ENCODE assay signal across 28 cellular contexts in the genomic region with DNA sequence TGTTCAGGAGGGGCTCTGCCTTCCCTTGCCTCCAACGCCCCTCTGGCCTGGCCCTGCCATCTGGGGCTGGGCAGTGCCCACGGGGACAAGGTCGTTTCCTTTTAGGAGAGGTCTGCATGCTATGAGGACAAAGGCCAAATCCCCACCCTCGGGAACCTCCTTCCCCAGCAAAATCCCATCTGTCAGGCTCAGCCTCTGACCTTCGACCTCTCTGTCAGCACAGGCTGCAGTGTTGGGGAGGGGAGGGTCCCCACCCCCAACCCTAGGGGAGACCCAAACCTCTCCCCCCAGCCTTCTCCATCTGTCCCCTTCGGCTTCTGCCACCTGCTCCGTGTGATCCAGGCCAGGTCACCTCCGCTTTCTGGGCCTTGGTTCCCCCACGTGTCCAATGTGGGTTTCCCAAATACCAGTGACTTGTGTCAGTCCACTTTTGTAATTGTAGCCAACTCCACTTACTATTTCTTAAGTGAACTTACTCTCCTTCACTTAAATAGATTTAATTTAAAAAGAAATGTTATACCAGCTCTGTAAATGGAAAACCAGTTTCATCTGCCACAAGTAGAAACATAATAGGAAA. TPM values are rescaled to one million over a fixed set of nuclear protein-coding genes. Genes with fewer than 3 reads are reported as not detected.
DNase-seq lines count a peak whose midpoint lies in the region; ATAC-seq and TF ChIP-seq lines count a peak whose summit lies in the region.
"Had no signal": no experiment of that assay in that cellular context is flagged by ENCODE, and none has a peak within 500 bp of the region (broad histone marks: within the 10 kb centered on the region; RNA-seq: fewer than 3 reads in every experiment).

No MANE protein-coding gene starts in this region.

- no peak overlapping the region for H4K91ac ChIP-seq in IMR-90 (ENCODE audit: insufficient read depth, low read depth, low read length)

- peaks cover 15% of the 10 kb centered on the region for H3K4me1 Mint-ChIP-seq in neural crest cell

- no peaks in the 10 kb centered on the region for H3K79me1 ChIP-seq in IMR-90 (ENCODE audit: low read depth in 1 of 2, low read length in 2 of 2)

- no peaks in the 10 kb centered on the region for H3K36me3 Mint-ChIP-seq in neural crest cell (ENCODE audit: low read depth)
- H3K36me3 Mint-ChIP-seq: brain had no signal

- H2AFZ ChIP-seq in IMR-90 (replicated peaks; ENCODE audit: low read length, poor library complexity), result peak overlapping the region; percentile 51

- DNase-seq in IMR-90 (no peak), colonic mucosa (peak; percentile 44), neural crest cell (ENCODE audit: low read depth, low spot score) (no peak), testis (no peak), iPS-NIHi11 (ENCODE audit: low spot score) (no peak), Right ventricle myocardium inferior (ENCODE audit: missing footprints) (no peak), cortex of kidney (lab: John Stamatoyannopoulos, UW) (no peak)
- DNase-seq: activated naive CD4-positive, alpha-beta T cell treated with Interleukin-2 at 50 U/mL for 16 hours; activated T-cell treated with anti-CD3 and anti-CD28 coated beads, Interleukin-2, amount 50 U/mL, for 4 hours; cerebellar nuclear complex; effector CD4-positive, alpha-beta T cell; EL; heart left ventricle; MV-4-11; NCI-H146; NCI-H510A; PC-3; Right ventricle myocardium superior; upper lobe of left lung; WERI-Rb-1 had no signal

- H4K5ac ChIP-seq in IMR-90 (ENCODE audit: low read depth, low read length), result no peak overlapping the region

- no peak overlapping the region for H4K8ac ChIP-seq in IMR-90 (ENCODE audit: low read depth in 2 of 2, low read length in 2 of 2)

- H3K9me3 ChIP-seq in IMR-90 (ENCODE audit: control insufficient read depth, insufficient read depth, low read length), result no peaks in the 10 kb centered on the region
- no peaks in the 10 kb centered on the region for H3K9me3 ChIP-seq in colonic mucosa
- H3K9me3 ChIP-seq in testis, result no peaks in the 10 kb centered on the region
- H3K9me3 ChIP-seq: heart left ventricle, neutrophil, upper lobe of left lung had no signal

- H3K27me3 Mint-ChIP-seq in neural crest cell (ENCODE audit: low read depth), result no peaks in the 10 kb centered on the region
- H3K27me3 Mint-ChIP-seq: activated CD4-positive, alpha-beta T cell treated with anti-CD3 and anti-CD28 coated beads, Interleukin-2, amount 10 ng/mL, durations not matched to agents 24 days and 14 days had no signal

- no peak for TF ChIP-seq RAD21 in IMR-90 (IDR thresholded peaks at IDR 0.05; ENCODE audit: low read length)

- no peak overlapping the region for H2BK5ac ChIP-seq in IMR-90 (ENCODE audit: low read depth, low read length, poor library complexity, severe bottlenecking)

- no peaks in the 10 kb centered on the region for H3K9me1 ChIP-seq in IMR-90 (ENCODE audit: insufficient read depth, low read length)

- H3K4ac ChIP-seq in IMR-90 (ENCODE audit: low read depth, low read length), result no peak overlapping the region

- H3K4me3 Mint-ChIP-seq in neural crest cell, result no peak overlapping the region
- H3K4me3 Mint-ChIP-seq: activated CD4-positive, alpha-beta T cell treated with anti-CD3 and anti-CD28 coated beads, Interleukin-2, amount 10 ng/mL, durations not matched to agents 24 days and 14 days; activated T-cell treated with anti-CD3 and anti-CD28 coated beads, Interleukin-2, amount 50 U/mL, for 4 hours had no signal

- H2BK15ac ChIP-seq in IMR-90 (ENCODE audit: low read depth, low read length), result no peak overlapping the region

- no peak overlapping the region for H2BK20ac ChIP-seq in IMR-90 (ENCODE audit: low read depth, low read length)

- no peak overlapping the region for H3K23ac ChIP-seq in IMR-90 (ENCODE audit: low read depth, low read length)

- H3K9ac ChIP-seq in IMR-90 (ENCODE audit: low read depth, low read length), result no peak overlapping the region
- no peak overlapping the region for H3K9ac ChIP-seq in colonic mucosa (ENCODE audit: low read depth in 2 of 2, low read length in 2 of 2)

- H4K20me1 ChIP-seq in IMR-90 (ENCODE audit: insufficient read depth, low read length), result no peaks in the 10 kb centered on the region

- no peaks in the 10 kb centered on the region for H3K4me1 ChIP-seq in IMR-90 (ENCODE audit: control insufficient read depth, insufficient read depth, low read length)
- no peaks in the 10 kb centered on the region for H3K4me1 ChIP-seq in colonic mucosa
- peaks cover 22% of the 10 kb centered on the region for H3K4me1 ChIP-seq in testis

- no TSS peak for BruUV-seq in IMR-90 (replicated peaks; lab: Mats Ljungman, UMichigan)

- intact Hi-C loops in IMR-90 (cut with micrococcal nuclease), result no loop called here
- intact Hi-C loops in colonic mucosa (cut with DNase I), result no loop called here
- intact Hi-C loops in testis (cut with DNase I; ENCODE audit: low total_unique reads), result no loop called here
- intact Hi-C loops in Right ventricle myocardium inferior (cut with DNase I), result no loop called here

- TF ChIP-seq POLR2A in IMR-90 (IDR thresholded peaks at IDR 0.05; ENCODE audit: low read depth, low read length) (no peak), testis (IDR thresholded peaks at IDR 0.05) (no peak)

- dilution Hi-C loops in IMR-90 (cut with HindIII; ENCODE audit: low sequenced_read_pairs, unreplicated experiment), result no loop called here

- H3K36me3 ChIP-seq in IMR-90 (ENCODE audit: control insufficient read depth, insufficient read depth, low read length) (no peaks in the 10 kb centered on the region), colonic mucosa (no peaks in the 10 kb centered on the region), testis (ENCODE audit: low read depth, missing control alignments) (no peaks in the 10 kb centered on the region)
- H3K36me3 ChIP-seq: heart left ventricle, neutrophil, upper lobe of left lung, WERI-Rb-1 had no signal

- H3K27ac Mint-ChIP-seq in neural crest cell (ENCODE audit: unreplicated experiment), result peak overlapping the region; percentile 81
- H3K27ac Mint-ChIP-seq: activated CD4-positive, alpha-beta T cell treated with anti-CD3 and anti-CD28 coated beads, Interleukin-2, amount 10 ng/mL, durations not matched to agents 24 days and 14 days had no signal

- POLR2A ChIA-PET in IMR-90 (lab: Charles Lee; ENCODE audit: unreplicated experiment), result no interaction called here

- ATAC-seq in IMR-90 (ENCODE audit: low read depth), result no peak
- ATAC-seq in Right ventricle myocardium inferior, result no peak
- ATAC-seq: activated T-cell treated with anti-CD3 and anti-CD28 coated beads, Interleukin-2, amount 50 U/mL, for 4 hours; heart left ventricle; PC-3 had no signal

- no peak for TF ChIP-seq CTCF in IMR-90 (conservative IDR thresholded peaks at IDR 0.05; ENCODE audit: low read depth, low read length)
- TF ChIP-seq CTCF in colonic mucosa (IDR thresholded peaks at IDR 0.05), result no peak
- TF ChIP-seq CTCF in neural crest cell (conservative IDR thresholded peaks at IDR 0.05), result no peak
- TF ChIP-seq CTCF in testis (IDR thresholded peaks at IDR 0.05), result no peak

- H3K14ac ChIP-seq in IMR-90 (replicated peaks; ENCODE audit: low read depth, low read length), result no peak overlapping the region

- H3K27me3 ChIP-seq in IMR-90 (ENCODE audit: control insufficient read depth, insufficient read depth, low read length) (no peaks in the 10 kb centered on the region; the same call in 1 of the 2 replicates), colonic mucosa (no peaks in the 10 kb centered on the region), testis (no peaks in the 10 kb centered on the region)
- H3K27me3 ChIP-seq: heart left ventricle, neutrophil, upper lobe of left lung had no signal

- H2AK5ac ChIP-seq in IMR-90 (ENCODE audit: low read depth, low read length), result no peak overlapping the region

- no peak overlapping the region for H2AK9ac ChIP-seq in IMR-90 (replicated peaks; ENCODE audit: low read depth, low read length, poor library complexity)

- no peak overlapping the region for H2BK120ac ChIP-seq in IMR-90 (ENCODE audit: low read depth, low read length)

- in situ Hi-C loops in IMR-90 (cut with MboI; ENCODE audit: low sequenced_read_pairs), result loop anchor here (10.0 kb wide), 1 partner anchor 291 kb away; a partner anchor contains a TSS

- 20% methylated on average over 2 of the region's 9 CpGs; no CpG with 5 or more reads in 1 of the 2 experiments for WGBS in IMR-90 (ENCODE audit: extremely low coverage in 2 of 2, insufficient read length in 1 of 2), 2 experiments
- 65 to 78% methylated on average over 5 to 9 of the region's 9 CpGs for WGBS in testis, 2 donors

- H3K4me3 ChIP-seq in IMR-90 (ENCODE audit: insufficient read depth, low read depth, low read length) (no peak overlapping the region), colonic mucosa (no peak overlapping the region), testis (no peak overlapping the region)
- H3K4me3 ChIP-seq: heart left ventricle, skin epidermis, upper lobe of left lung had no signal

- CTCF ChIA-PET in IMR-90 (lab: Yijun Ruan, JAX), result no interaction called here

- no peak overlapping the region for H3K18ac ChIP-seq in IMR-90 (ENCODE audit: low read depth, low read length)

- H3K4me2 ChIP-seq in IMR-90 (ENCODE audit: low read depth, low read length), result no peak overlapping the region

- H3K9me3 Mint-ChIP-seq in neural crest cell, result no peaks in the 10 kb centered on the region
- H3K9me3 Mint-ChIP-seq: activated CD4-positive, alpha-beta T cell treated with anti-CD3 and anti-CD28 coated beads, Interleukin-2, amount 10 ng/mL, durations not matched to agents 24 days and 14 days; activated T-cell treated with anti-CD3 and anti-CD28 coated beads, Interleukin-2, amount 50 U/mL, for 4 hours had no signal

- no peak overlapping the region for H3K27ac ChIP-seq in IMR-90 (ENCODE audit: insufficient read depth, low read length)
- H3K27ac ChIP-seq in colonic mucosa, result no peak overlapping the region
- H3K27ac ChIP-seq in testis, result peak overlapping the region; percentile 47 to 60
- H3K27ac ChIP-seq: heart left ventricle, HL-60, neutrophil, skin epidermis, upper lobe of left lung, WERI-Rb-1 had no signal

- no peak overlapping the region for H3K56ac ChIP-seq in IMR-90 (ENCODE audit: extremely low read depth, insufficient read depth, low read length)

RNA-seq across cellular contexts. Expression of a gene that starts 10.1 kb away (rescaled TPM):
- total RNA-seq in IMR-90 (2012; rRNA removed), result 0.36 and 0.56 TPM in 2 replicates
- polyA plus RNA-seq in IMR-90 (2012; rRNA removed), result 3.6 and 4.7 TPM in 2 replicates
- 6.2 and 6.9 TPM in 2 replicates for polyA plus RNA-seq in IMR-90 (2012; cell fraction: cytosol; rRNA removed)
- 7.7 and 12.4 TPM in 2 replicates for polyA plus RNA-seq in IMR-90 (2012; cell fraction: nucleus; rRNA removed; ENCODE audit: low replicate concordance)
- 10 to 100 TPM; 13.0 to 19.7 TPM for total RNA-seq in colonic mucosa
- 16.8 and 17.4 TPM in 2 replicates for total RNA-seq in neural crest cell
- total RNA-seq in testis, result 1 to 10 TPM; 5.1 to 7.7 TPM
- polyA plus RNA-seq in testis (ENCODE audit: insufficient read depth, low read depth, low replicate concordance), result 5.5 TPM
- 2.6 TPM for total RNA-seq in Right ventricle myocardium inferior

RNA-seq across cellular contexts. Expression of a gene that starts 55.1 kb away (rescaled TPM):
- total RNA-seq in IMR-90 (2012; rRNA removed) (not detected in 2 replicates), colonic mucosa (10 to 100 TPM; 15.6 to 19.7 TPM), neural crest cell (not detected in 2 replicates), testis (100 to 1,000 TPM; 187 to 247 TPM), Right ventricle myocardium inferior (2.7 TPM)
- polyA plus RNA-seq in IMR-90 (2012; rRNA removed) (not detected in 2 replicates), testis (ENCODE audit: insufficient read depth, low read depth, low replicate concordance) (130 TPM)
- not detected in 2 replicates for polyA plus RNA-seq in IMR-90 (2012; cell fraction: cytosol; rRNA removed)
- polyA plus RNA-seq in IMR-90 (2012; cell fraction: nucleus; rRNA removed; ENCODE audit: low replicate concordance), result not detected in 2 replicates
- total RNA-seq: activated CD4-positive, alpha-beta T cell treated with anti-CD3 and anti-CD28 coated beads, Interleukin-2, amount 10 ng/mL, durations not matched to agents 24 days and 14 days; activated T-cell treated with anti-CD3 and anti-CD28 coated beads, Interleukin-2, amount 50 U/mL, for 4 hours; LHCN-M2; pulmonary artery endothelial cell; T-helper 2 cell treated with Interferon-gamma antibody and Interleukin-4, amounts not matched to agents 100 ng/mL and 5 ng/mL, for 36 hours had no signal

Comparison
In these comparisons a context has a peak if more than half of its experiments do, and no peak if none do; other contexts are left out.
1. H3K27ac ChIP-seq: peak in testis (2 of 2); none in IMR-90 (single experiment) and colonic mucosa (single experiment).
2. RNA of a gene that starts 55.1 kb away (total RNA-seq): 187 to 247 TPM in testis; 15.6 to 19.7 TPM in colonic mucosa, 2.7 TPM in Right ventricle myocardium inferior (single experiment), not detected in IMR-90 and not detected in neural crest cell; every median in the first group is over 4 times any median in the second.